ENCODE assay signal across 8 cellular contexts in genomic region chr1:41382531-41383090, GRCh38. TPM values are rescaled to one million over a fixed set of nuclear protein-coding genes. Genes with fewer than 3 reads are reported as not detected.
DNase-seq lines count a peak whose midpoint lies in the region; ATAC-seq and TF ChIP-seq lines count a peak whose summit lies in the region.

No MANE protein-coding gene starts in this region.

- no peaks in the 10 kb centered on the region for H3K9me3 Mint-ChIP-seq in effector memory CD8-positive, alpha-beta T cell

- DNase-seq in AG09309 (ENCODE audit: low read depth) (no peak), NCI-H460 (ENCODE audit: extremely low read depth, low read depth) (peak; percentile 15), NCI-H2171 (lab: John Stamatoyannopoulos, UW) (no peak), amniotic stem cell (lab: John Stamatoyannopoulos, UW) (no peak)
- no peak for DNase-seq in effector memory CD8-positive, alpha-beta T cell

- H3K4me3 Mint-ChIP-seq in effector memory CD8-positive, alpha-beta T cell: peak overlapping the region; percentile 60 to 82

- H3K36me3 ChIP-seq in muscle layer of colon (ENCODE audit: insufficient read depth, low read length): peaks cover 8% of the 10 kb centered on the region

- H3K27me3 ChIP-seq in muscle layer of colon (ENCODE audit: control insufficient read depth in 1 of 2, insufficient read depth in 2 of 2, low read length in 2 of 2): no peaks in the 10 kb centered on the region

- peak overlapping the region; percentile 82 for H3K27ac ChIP-seq in muscle layer of colon (ENCODE audit: low read depth, low read length)

- H3K9ac ChIP-seq in muscle layer of colon (ENCODE audit: low read length): peak overlapping the region; percentile 45

- no peak for TF ChIP-seq CTCF in AG09309 (IDR thresholded peaks at IDR 0.05; ENCODE audit: control insufficient read depth, insufficient read depth, low read depth, low read length, missing control alignments)

- peak overlapping the region; percentile 58 for H3K4me3 ChIP-seq in AG09309 (ENCODE audit: control insufficient read depth, low read depth, low read length)
- H3K4me3 ChIP-seq in muscle layer of colon (ENCODE audit: low read depth in 1 of 2, low read length in 2 of 2): peak overlapping the region; percentile 35 to 45

- peak; percentile 6 for ATAC-seq in effector memory CD8-positive, alpha-beta T cell (replicated peaks)
- ATAC-seq in GM19467 (IDR thresholded peaks at IDR 0.05; ENCODE audit: unreplicated experiment) (no peak), HG02571 (IDR thresholded peaks at IDR 0.05; ENCODE audit: unreplicated experiment) (no peak)

- H3K4me1 ChIP-seq in muscle layer of colon (ENCODE audit: insufficient read depth, low read length): peaks cover 39% of the 10 kb centered on the region

- H3K27me3 Mint-ChIP-seq in effector memory CD8-positive, alpha-beta T cell: peaks cover 32 to 66% of the 10 kb centered on the region in 2 donors

- H3K27ac Mint-ChIP-seq in effector memory CD8-positive, alpha-beta T cell: no peak overlapping the region

- H3K9me3 ChIP-seq in muscle layer of colon (ENCODE audit: low read length): no peaks in the 10 kb centered on the region

- H3K36me3 Mint-ChIP-seq in effector memory CD8-positive, alpha-beta T cell (ENCODE audit: insufficient read depth): peaks cover 6% of the 10 kb centered on the region

- H3K4me1 Mint-ChIP-seq in effector memory CD8-positive, alpha-beta T cell (ENCODE audit: low read depth in 2 of 2): peaks cover 0 to 12% of the 10 kb centered on the region in 2 donors

RNA-seq across cellular contexts. Expression of gene FOXO6, which starts 21.4 kb away (rescaled TPM):
- 0.05 TPM in 1 of 2 replicates, not detected in the other for total RNA-seq in NCI-H460 (2014; rRNA removed; shearing (Covaris generic))
- 0.04 and 0.53 TPM in 2 replicates for polyA plus RNA-seq in NCI-H460 (2014; cell fraction: nucleus; rRNA removed)
